In the genomic region with DNA sequence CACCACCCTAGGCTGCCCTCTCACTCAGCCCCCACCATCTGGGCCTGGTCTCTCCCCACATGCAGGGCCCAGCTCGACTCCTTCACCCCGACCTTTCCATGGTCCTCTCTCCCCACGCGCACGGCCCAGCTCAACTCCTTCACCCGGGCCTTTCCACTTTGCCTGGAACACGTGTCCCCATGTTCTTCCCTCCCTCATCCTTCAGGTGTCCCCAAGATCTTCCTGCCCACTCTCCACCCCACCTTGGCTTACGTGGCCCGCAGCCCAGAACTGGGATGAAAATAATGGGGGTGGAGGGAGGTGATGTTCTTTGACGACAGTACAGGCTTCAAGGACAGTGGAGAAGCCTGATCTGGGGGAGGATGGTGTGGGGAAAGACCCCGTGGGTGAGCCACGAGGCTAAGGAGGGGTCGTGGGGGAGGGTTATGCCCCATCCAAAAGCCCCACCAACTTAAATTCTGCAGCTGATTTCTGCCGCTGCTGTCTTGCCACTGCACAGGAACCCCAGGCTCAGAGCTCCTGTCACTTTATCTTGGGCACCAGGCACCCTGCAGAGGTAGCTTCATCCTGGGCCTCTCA, we compare ENCODE assay signal across 13 cellular contexts. TPM values are rescaled to one million over a fixed set of nuclear protein-coding genes. Genes with fewer than 3 reads are reported as not detected.
DNase-seq lines count a peak whose midpoint lies in the region; ATAC-seq and TF ChIP-seq lines count a peak whose summit lies in the region.
"Had no signal": no experiment of that assay in that cellular context is flagged by ENCODE, and none has a peak within 500 bp of the region (broad histone marks: within the 10 kb centered on the region; RNA-seq: fewer than 3 reads in every experiment).

No MANE protein-coding gene starts in this region.

- peaks cover 77% of the 10 kb centered on the region for H3K4me1 Mint-ChIP-seq in CD4-positive, alpha-beta T cell (ENCODE audit: low read depth)
- peaks cover 69% of the 10 kb centered on the region for H3K4me1 Mint-ChIP-seq in activated T-helper 2 cell treated with anti-CD3 and anti-CD28 coated beads, Interferon-gamma antibody, Interleukin-2, Interleukin-4, amounts not matched to agents 10 μg/mL and 5 μg/mL and 100 μg/mL, durations not matched to agents 14 hours and 24 hours and 36 hours (ENCODE audit: low read depth)
- H3K4me1 Mint-ChIP-seq in naive thymus-derived CD8-positive, alpha-beta T cell = peaks cover 29 to 83% (median 72%) of the 10 kb centered on the region in 4 donors

- H3K4me3 Mint-ChIP-seq in CD4-positive, alpha-beta T cell = peak overlapping the region; percentile 64
- peak overlapping the region; percentile 71 for H3K4me3 Mint-ChIP-seq in activated T-helper 2 cell treated with anti-CD3 and anti-CD28 coated beads, Interferon-gamma antibody, Interleukin-2, Interleukin-4, amounts not matched to agents 10 μg/mL and 5 μg/mL and 100 μg/mL, durations not matched to agents 14 hours and 24 hours and 36 hours (ENCODE audit: low read depth)
- H3K4me3 Mint-ChIP-seq in naive thymus-derived CD8-positive, alpha-beta T cell = peak overlapping the region; percentile 34 to 85 (median 76)

- in situ Hi-C loops in HAP-1 (cut with MboI; ENCODE audit: low sequenced_read_pairs) = loop anchor here (5.0 kb wide), 2 partner anchors 108 to 453 kb away; no protein-coding TSS in a partner anchor

- no peaks in the 10 kb centered on the region for H3K9me3 ChIP-seq in CD4-positive, alpha-beta T cell (ENCODE audit: control insufficient read depth, low read length)
- H3K9me3 ChIP-seq in HEK293 (ENCODE audit: control insufficient read depth, insufficient read depth, low read depth, low read length) (no peaks in the 10 kb centered on the region), HAP-1 (no peaks in the 10 kb centered on the region)
- H3K9me3 ChIP-seq: heart right ventricle, sigmoid colon had no signal

- H3K4me3 ChIP-seq in HEK293 (ENCODE audit: low read depth, low read length) = no peak overlapping the region
- no peak overlapping the region for H3K4me3 ChIP-seq in HAP-1
- H3K4me3 ChIP-seq: dorsolateral prefrontal cortex, heart right ventricle, sigmoid colon had no signal

- H3K36me3 ChIP-seq in HEK293 (ENCODE audit: control insufficient read depth in 2 of 2, insufficient read depth in 1 of 2, low read length in 2 of 2) (no peaks in the 10 kb centered on the region), HAP-1 (replicated peaks) (no peaks in the 10 kb centered on the region)
- H3K36me3 ChIP-seq: heart right ventricle, sigmoid colon had no signal

- H3K4me1 ChIP-seq in HEK293 (ENCODE audit: control insufficient read depth, insufficient read depth, low read length) (no peaks in the 10 kb centered on the region), HAP-1 (peaks cover 7% of the 10 kb centered on the region)

- H3K9me3 Mint-ChIP-seq in CD4-positive, alpha-beta T cell = no peaks in the 10 kb centered on the region
- no peaks in the 10 kb centered on the region for H3K9me3 Mint-ChIP-seq in activated T-helper 2 cell treated with anti-CD3 and anti-CD28 coated beads, Interferon-gamma antibody, Interleukin-2, Interleukin-4, amounts not matched to agents 10 μg/mL and 5 μg/mL and 100 μg/mL, durations not matched to agents 14 hours and 24 hours and 36 hours
- H3K9me3 Mint-ChIP-seq in naive thymus-derived CD8-positive, alpha-beta T cell = no peaks in the 10 kb centered on the region

- TF ChIP-seq CTCF in CD4-positive, alpha-beta T cell (IDR thresholded peaks at IDR 0.05) = no peak
- TF ChIP-seq CTCF in HEK293 (tag by site-specific recombination; IDR thresholded peaks at IDR 0.05) = no peak

- no peak for DNase-seq in CD4-positive, alpha-beta T cell
- DNase-seq in activated T-helper 2 cell treated with anti-CD3 and anti-CD28 coated beads, Interferon-gamma antibody, Interleukin-2, Interleukin-4, amounts not matched to agents 10 μg/mL and 5 μg/mL and 100 μg/mL, durations not matched to agents 14 hours and 24 hours and 36 hours (ENCODE audit: low spot score) = no peak
- no peak for DNase-seq in naive thymus-derived CD8-positive, alpha-beta T cell
- no peak for DNase-seq in AG08395 (ENCODE audit: low spot score)
- DNase-seq in GOT3 (lab: John Stamatoyannopoulos, UW) = no peak
- no peak for DNase-seq in HAP-1 (ENCODE audit: low spot score in 2 of 2)
- DNase-seq: heart right ventricle, NCI-H2227 treated with DMSO at 0.1 percent for 48 hours, sigmoid colon had no signal

- CTCF ChIA-PET in CD4-positive, alpha-beta T cell (lab: Charles Lee) = interaction anchor here (0.6 to 1.8 kb wide), 5 partner anchors 8 to 224 kb away, joined by 3 to 16 read pairs (median 3); no protein-coding TSS in a partner anchor
- CTCF ChIA-PET in HEK293 (lab: Yijun Ruan, JAX) = interaction anchor here (0.6 to 12.1 kb wide), 5 partner anchors 19 to 454 kb away, joined by 3 to 137 read pairs (median 3); a partner anchor contains a TSS

- no peaks in the 10 kb centered on the region for H3K27me3 ChIP-seq in CD4-positive, alpha-beta T cell (ENCODE audit: control insufficient read depth, insufficient read depth, low read length)
- H3K27me3 ChIP-seq in HAP-1 (ENCODE audit: low read depth) = no peaks in the 10 kb centered on the region
- H3K27me3 ChIP-seq: dorsolateral prefrontal cortex, heart right ventricle, sigmoid colon had no signal

- H3K36me3 Mint-ChIP-seq in CD4-positive, alpha-beta T cell (ENCODE audit: low read depth) = no peaks in the 10 kb centered on the region
- peaks cover 17% of the 10 kb centered on the region for H3K36me3 Mint-ChIP-seq in activated T-helper 2 cell treated with anti-CD3 and anti-CD28 coated beads, Interferon-gamma antibody, Interleukin-2, Interleukin-4, amounts not matched to agents 10 μg/mL and 5 μg/mL and 100 μg/mL, durations not matched to agents 14 hours and 24 hours and 36 hours (ENCODE audit: low read depth)
- H3K36me3 Mint-ChIP-seq in naive thymus-derived CD8-positive, alpha-beta T cell = no peaks in the 10 kb centered on the region

- peak overlapping the region; percentile 74 for H3K27ac ChIP-seq in CD4-positive, alpha-beta T cell (ENCODE audit: low read depth, low read length)
- no peak overlapping the region for H3K27ac ChIP-seq in HEK293 (ENCODE audit: extremely low read depth, low read depth, low read length)
- H3K27ac ChIP-seq: dorsolateral prefrontal cortex, KMS-11, sigmoid colon had no signal

- H3K27me3 Mint-ChIP-seq in CD4-positive, alpha-beta T cell = no peaks in the 10 kb centered on the region
- no peaks in the 10 kb centered on the region for H3K27me3 Mint-ChIP-seq in activated T-helper 2 cell treated with anti-CD3 and anti-CD28 coated beads, Interferon-gamma antibody, Interleukin-2, Interleukin-4, amounts not matched to agents 10 μg/mL and 5 μg/mL and 100 μg/mL, durations not matched to agents 14 hours and 24 hours and 36 hours (ENCODE audit: low read depth)
- H3K27me3 Mint-ChIP-seq in naive thymus-derived CD8-positive, alpha-beta T cell = no peaks in the 10 kb centered on the region

- no peak for ATAC-seq in CD4-positive, alpha-beta T cell (ENCODE audit: poor library complexity)
- no peak for ATAC-seq in naive thymus-derived CD8-positive, alpha-beta T cell
- no peak for ATAC-seq in HG02759 (IDR thresholded peaks at IDR 0.05; ENCODE audit: unreplicated experiment)

- intact Hi-C loops in CD4-positive, alpha-beta T cell (cut with DNase I, micrococcal nuclease) = loop anchor here (5.0 to 10.0 kb wide), 2 partner anchors 43 to 50 kb away; no protein-coding TSS in a partner anchor
- intact Hi-C loops in activated T-helper 2 cell treated with anti-CD3 and anti-CD28 coated beads, Interferon-gamma antibody, Interleukin-2, Interleukin-4, amounts not matched to agents 10 μg/mL and 5 μg/mL and 100 μg/mL, durations not matched to agents 14 hours and 24 hours and 36 hours (cut with micrococcal nuclease) = loop anchor here (5.0 kb wide), 1 partner anchor 223 kb away; no protein-coding TSS in a partner anchor

- POLR2A ChIA-PET in CD4-positive, alpha-beta T cell (lab: Charles Lee) = interaction anchor here (0.6 to 2.3 kb wide), 18 partner anchors 9 to 513 kb away, joined by 3 to 20 read pairs (median 4); a partner anchor contains a TSS
- POLR2A ChIA-PET in HEK293 (lab: Yijun Ruan, JAX) = no interaction called here
- POLR2A ChIA-PET in naive thymus-derived CD8-positive, alpha-beta T cell (lab: Charles Lee) = interaction anchor here (0.7 to 11.4 kb wide), 15 partner anchors 9 to 211 kb away, joined by 3 to 107 read pairs (median 8); a partner anchor contains a TSS

- H3K27ac Mint-ChIP-seq in CD4-positive, alpha-beta T cell = peak overlapping the region; percentile 87
- H3K27ac Mint-ChIP-seq in activated T-helper 2 cell treated with anti-CD3 and anti-CD28 coated beads, Interferon-gamma antibody, Interleukin-2, Interleukin-4, amounts not matched to agents 10 μg/mL and 5 μg/mL and 100 μg/mL, durations not matched to agents 14 hours and 24 hours and 36 hours = peak overlapping the region; percentile 97
- H3K27ac Mint-ChIP-seq in naive thymus-derived CD8-positive, alpha-beta T cell = peak overlapping the region; percentile 90 to 99 (median 97)

TF ChIP-seq in HEK293, 187 proteins besides CTCF, POLR2A, EP300 and RAD21:
- TF ChIP-seq ZFHX2 (tag by site-specific recombination; conservative IDR thresholded peaks at IDR 0.05) = peak; percentile 53
- TF ChIP-seq EGR2 (tag by site-specific recombination; IDR thresholded peaks at IDR 0.05; ENCODE audit: low read depth) = peak; percentile 65
- TF ChIP-seq, protein P1, sequence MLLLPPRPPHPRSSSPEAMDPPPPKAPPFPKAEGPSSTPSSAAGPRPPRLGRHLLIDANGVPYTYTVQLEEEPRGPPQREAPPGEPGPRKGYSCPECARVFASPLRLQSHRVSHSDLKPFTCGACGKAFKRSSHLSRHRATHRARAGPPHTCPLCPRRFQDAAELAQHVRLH (tag by site-specific recombination; IDR thresholded peaks at IDR 0.05) = no peak
TF ChIP-seq in HEK293: peak in this region for 2.

RNA-seq across cellular contexts. Expression of a gene that starts 9.9 kb away (rescaled TPM):
- total RNA-seq in CD4-positive, alpha-beta T cell = 1 to 10 TPM; 1.9 to 3.7 TPM
- total RNA-seq in activated T-helper 2 cell treated with anti-CD3 and anti-CD28 coated beads, Interferon-gamma antibody, Interleukin-2, Interleukin-4, amounts not matched to agents 10 μg/mL and 5 μg/mL and 100 μg/mL, durations not matched to agents 14 hours and 24 hours and 36 hours = 15.4 and 19.4 TPM in 2 replicates
- 1 to 10 TPM; 7.1 to 8.9 TPM for total RNA-seq in naive thymus-derived CD8-positive, alpha-beta T cell
- polyA plus RNA-seq in naive thymus-derived CD8-positive, alpha-beta T cell = 1 to 10 TPM; 3.7 to 6.7 (median 4.6) TPM
